ENCODE assay signal across 11 cellular contexts in the genomic region with DNA sequence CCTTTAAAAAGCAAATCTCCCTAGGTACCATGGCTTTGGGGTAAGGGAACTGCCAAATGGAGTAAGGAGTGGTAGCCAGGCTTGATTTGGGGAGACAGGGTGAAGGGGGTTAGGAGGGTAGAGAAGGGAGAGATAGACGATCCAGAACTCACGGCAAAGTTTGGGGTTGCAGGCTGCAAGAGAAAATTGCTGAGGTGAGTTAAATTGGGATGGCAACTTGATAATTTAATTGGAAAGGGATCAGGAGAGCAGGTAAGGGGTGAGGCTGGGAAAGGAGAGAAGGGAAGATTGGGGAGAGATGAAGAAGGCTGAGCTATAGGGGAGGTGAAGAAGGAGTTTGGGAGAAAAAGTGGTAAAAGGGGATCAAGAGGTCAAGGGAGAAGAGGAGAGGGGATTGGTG. TPM values are rescaled to one million over a fixed set of nuclear protein-coding genes. Genes with fewer than 3 reads are reported as not detected.
"Had no signal": no experiment of that assay in that cellular context is flagged by ENCODE, and none has a peak within 500 bp of the region (broad histone marks: within the 10 kb centered on the region; RNA-seq: fewer than 3 reads in every experiment).

No MANE protein-coding gene starts in this region.

- FAIRE-seq: H1, H54, HepG2 had no signal

- H3K4me3 ChIP-seq: GM23338 had no signal

- DNase-seq: H9, HCEC 1CT, HFFc6, KG1 had no signal

- ATAC-seq: GM23338, HepG2 had no signal

- H3K27ac ChIP-seq: HL-60 had no signal

RNA-seq across cellular contexts. Expression of a gene that starts 4.0 kb away (rescaled TPM):
- total RNA-seq: H9, HepG2, HFFc6, HT1080 had no signal
- polyA plus RNA-seq: HepG2, IgD-negative memory B cell had no signal

RNA-seq across cellular contexts. Expression of a gene that starts 44.3 kb away (rescaled TPM):
- total RNA-seq: HT1080 had no signal
- polyA plus RNA-seq: IgD-negative memory B cell had no signal
